Comparison of ENCODE assay signal across 1 cellular context in genomic region chr22:17638432-17639237, GRCh38.
TF ChIP-seq lines count a peak whose summit lies in the region.

BCL2L13 (plus strand) TSS chr22:17638757; CDS start chr22:17655712, 16,955 bp downstream.

TF ChIP-seq in HepG2, 621 proteins besides CTCF, POLR2A, EP300 and RAD21 (continued from another document and continues in another):
- TF ChIP-seq, protein P1, sequence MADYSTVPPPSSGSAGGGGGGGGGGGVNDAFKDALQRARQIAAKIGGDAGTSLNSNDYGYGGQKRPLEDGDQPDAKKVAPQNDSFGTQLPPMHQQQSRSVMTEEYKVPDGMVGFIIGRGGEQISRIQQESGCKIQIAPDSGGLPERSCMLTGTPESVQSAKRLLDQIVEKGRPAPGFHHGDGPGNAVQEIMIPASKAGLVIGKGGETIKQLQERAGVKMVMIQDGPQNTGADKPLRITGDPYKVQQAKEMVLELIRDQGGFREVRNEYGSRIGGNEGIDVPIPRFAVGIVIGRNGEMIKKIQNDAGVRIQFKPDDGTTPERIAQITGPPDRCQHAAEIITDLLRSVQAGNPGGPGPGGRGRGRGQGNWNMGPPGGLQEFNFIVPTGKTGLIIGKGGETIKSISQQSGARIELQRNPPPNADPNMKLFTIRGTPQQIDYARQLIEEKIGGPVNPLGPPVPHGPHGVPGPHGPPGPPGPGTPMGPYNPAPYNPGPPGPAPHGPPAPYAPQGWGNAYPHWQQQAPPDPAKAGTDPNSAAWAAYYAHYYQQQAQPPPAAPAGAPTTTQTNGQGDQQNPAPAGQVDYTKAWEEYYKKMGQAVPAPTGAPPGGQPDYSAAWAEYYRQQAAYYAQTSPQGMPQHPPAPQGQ (CRISPR knock-in tag; IDR thresholded peaks at IDR 0.05; ENCODE audit: borderline replicate concordance) = no peak
- TF ChIP-seq SRF (IDR thresholded peaks at IDR 0.05; ENCODE audit: low read depth, low read length) (no peak), FOXC1 (CRISPR knock-in tag; IDR thresholded peaks at IDR 0.05; ENCODE audit: borderline replicate concordance) (no peak; the same call in 1 of the 2 replicates), ZBTB43 (CRISPR knock-in tag; conservative IDR thresholded peaks at IDR 0.05) (no peak), BCL3 (CRISPR knock-in tag; IDR thresholded peaks at IDR 0.05) (peak; percentile 56), SALL1 (CRISPR knock-in tag; IDR thresholded peaks at IDR 0.05) (peak; percentile 62), MTF1 (CRISPR knock-in tag; IDR thresholded peaks at IDR 0.05) (no peak), FOSL2 (CRISPR knock-in tag; IDR thresholded peaks at IDR 0.05) (peak; percentile 71), CHCHD3 (CRISPR knock-in tag; IDR thresholded peaks at IDR 0.05) (no peak), NCOA1 (CRISPR knock-in tag; IDR thresholded peaks at IDR 0.05) (no peak), TEAD3 (CRISPR knock-in tag; optimal IDR thresholded peaks at IDR 0.05; ENCODE audit: borderline replicate concordance) (peak; percentile 22), ZMAT5 (CRISPR knock-in tag; IDR thresholded peaks at IDR 0.05; ENCODE audit: borderline replicate concordance, low read depth) (no peak), ZNF75D (CRISPR knock-in tag; IDR thresholded peaks at IDR 0.05; ENCODE audit: borderline replicate concordance) (no peak), CHD4 (IDR thresholded peaks at IDR 0.05; ENCODE audit: borderline replicate concordance, low read length) (no peak), RARG (CRISPR knock-in tag; IDR thresholded peaks at IDR 0.05; ENCODE audit: low read depth) (no peak), ZNF354B (CRISPR knock-in tag; IDR thresholded peaks at IDR 0.05) (no peak), MIER3 (CRISPR knock-in tag; IDR thresholded peaks at IDR 0.05; ENCODE audit: borderline replicate concordance) (no peak), EHMT2 (IDR thresholded peaks at IDR 0.05; ENCODE audit: borderline replicate concordance, low read depth, low read length) (no peak), NCOA5 (CRISPR knock-in tag; IDR thresholded peaks at IDR 0.05) (no peak), TCF7 (IDR thresholded peaks at IDR 0.05; ENCODE audit: low read depth) (peak; percentile 7; the same call in 1 of the 2 replicates), DPF2 (CRISPR knock-in tag; IDR thresholded peaks at IDR 0.05; ENCODE audit: borderline replicate concordance, low read depth) (no peak), ZNF614 (CRISPR knock-in tag; IDR thresholded peaks at IDR 0.05; ENCODE audit: borderline replicate concordance) (peak; percentile 18; the same call in 1 of the 2 replicates), ZSCAN25 (CRISPR knock-in tag; IDR thresholded peaks at IDR 0.05) (no peak), ZNF331 (CRISPR knock-in tag; IDR thresholded peaks at IDR 0.05) (peak; percentile 31; the same call in 1 of the 2 replicates), AFF4 (CRISPR knock-in tag; IDR thresholded peaks at IDR 0.05) (no peak; the same call in 1 of the 2 replicates), SNAPC5 (CRISPR knock-in tag; IDR thresholded peaks at IDR 0.05; ENCODE audit: borderline replicate concordance) (no peak), ZBTB8A (CRISPR knock-in tag; IDR thresholded peaks at IDR 0.05; ENCODE audit: borderline replicate concordance, low read depth) (no peak), NR3C1 (CRISPR knock-in tag; IDR thresholded peaks at IDR 0.05) (no peak), ZNF577 (CRISPR knock-in tag; IDR thresholded peaks at IDR 0.05; ENCODE audit: borderline replicate concordance, low read depth) (no peak)
- TF ChIP-seq, protein P2, sequence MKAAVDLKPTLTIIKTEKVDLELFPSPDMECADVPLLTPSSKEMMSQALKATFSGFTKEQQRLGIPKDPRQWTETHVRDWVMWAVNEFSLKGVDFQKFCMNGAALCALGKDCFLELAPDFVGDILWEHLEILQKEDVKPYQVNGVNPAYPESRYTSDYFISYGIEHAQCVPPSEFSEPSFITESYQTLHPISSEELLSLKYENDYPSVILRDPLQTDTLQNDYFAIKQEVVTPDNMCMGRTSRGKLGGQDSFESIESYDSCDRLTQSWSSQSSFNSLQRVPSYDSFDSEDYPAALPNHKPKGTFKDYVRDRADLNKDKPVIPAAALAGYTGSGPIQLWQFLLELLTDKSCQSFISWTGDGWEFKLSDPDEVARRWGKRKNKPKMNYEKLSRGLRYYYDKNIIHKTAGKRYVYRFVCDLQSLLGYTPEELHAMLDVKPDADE (CRISPR knock-in tag; IDR thresholded peaks at IDR 0.05) = no peak
- TF ChIP-seq, protein P3, sequence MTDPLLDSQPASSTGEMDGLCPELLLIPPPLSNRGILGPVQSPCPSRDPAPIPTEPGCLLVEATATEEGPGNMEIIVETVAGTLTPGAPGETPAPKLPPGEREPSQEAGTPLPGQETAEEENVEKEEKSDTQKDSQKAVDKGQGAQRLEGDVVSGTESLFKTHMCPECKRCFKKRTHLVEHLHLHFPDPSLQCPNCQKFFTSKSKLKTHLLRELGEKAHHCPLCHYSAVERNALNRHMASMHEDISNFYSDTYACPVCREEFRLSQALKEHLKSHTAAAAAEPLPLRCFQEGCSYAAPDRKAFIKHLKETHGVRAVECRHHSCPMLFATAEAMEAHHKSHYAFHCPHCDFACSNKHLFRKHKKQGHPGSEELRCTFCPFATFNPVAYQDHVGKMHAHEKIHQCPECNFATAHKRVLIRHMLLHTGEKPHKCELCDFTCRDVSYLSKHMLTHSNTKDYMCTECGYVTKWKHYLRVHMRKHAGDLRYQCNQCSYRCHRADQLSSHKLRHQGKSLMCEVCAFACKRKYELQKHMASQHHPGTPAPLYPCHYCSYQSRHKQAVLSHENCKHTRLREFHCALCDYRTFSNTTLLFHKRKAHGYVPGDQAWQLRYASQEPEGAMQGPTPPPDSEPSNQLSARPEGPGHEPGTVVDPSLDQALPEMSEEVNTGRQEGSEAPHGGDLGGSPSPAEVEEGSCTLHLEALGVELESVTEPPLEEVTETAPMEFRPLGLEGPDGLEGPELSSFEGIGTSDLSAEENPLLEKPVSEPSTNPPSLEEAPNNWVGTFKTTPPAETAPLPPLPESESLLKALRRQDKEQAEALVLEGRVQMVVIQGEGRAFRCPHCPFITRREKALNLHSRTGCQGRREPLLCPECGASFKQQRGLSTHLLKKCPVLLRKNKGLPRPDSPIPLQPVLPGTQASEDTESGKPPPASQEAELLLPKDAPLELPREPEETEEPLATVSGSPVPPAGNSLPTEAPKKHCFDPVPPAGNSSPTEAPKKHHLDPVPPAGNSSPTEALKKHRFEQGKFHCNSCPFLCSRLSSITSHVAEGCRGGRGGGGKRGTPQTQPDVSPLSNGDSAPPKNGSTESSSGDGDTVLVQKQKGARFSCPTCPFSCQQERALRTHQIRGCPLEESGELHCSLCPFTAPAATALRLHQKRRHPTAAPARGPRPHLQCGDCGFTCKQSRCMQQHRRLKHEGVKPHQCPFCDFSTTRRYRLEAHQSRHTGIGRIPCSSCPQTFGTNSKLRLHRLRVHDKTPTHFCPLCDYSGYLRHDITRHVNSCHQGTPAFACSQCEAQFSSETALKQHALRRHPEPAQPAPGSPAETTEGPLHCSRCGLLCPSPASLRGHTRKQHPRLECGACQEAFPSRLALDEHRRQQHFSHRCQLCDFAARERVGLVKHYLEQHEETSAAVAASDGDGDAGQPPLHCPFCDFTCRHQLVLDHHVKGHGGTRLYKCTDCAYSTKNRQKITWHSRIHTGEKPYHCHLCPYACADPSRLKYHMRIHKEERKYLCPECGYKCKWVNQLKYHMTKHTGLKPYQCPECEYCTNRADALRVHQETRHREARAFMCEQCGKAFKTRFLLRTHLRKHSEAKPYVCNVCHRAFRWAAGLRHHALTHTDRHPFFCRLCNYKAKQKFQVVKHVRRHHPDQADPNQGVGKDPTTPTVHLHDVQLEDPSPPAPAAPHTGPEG (CRISPR knock-in tag; IDR thresholded peaks at IDR 0.05) = 0 out of 2 replicates have a peak, but pooled peaks have one; percentile 70
- TF ChIP-seq, protein P4, sequence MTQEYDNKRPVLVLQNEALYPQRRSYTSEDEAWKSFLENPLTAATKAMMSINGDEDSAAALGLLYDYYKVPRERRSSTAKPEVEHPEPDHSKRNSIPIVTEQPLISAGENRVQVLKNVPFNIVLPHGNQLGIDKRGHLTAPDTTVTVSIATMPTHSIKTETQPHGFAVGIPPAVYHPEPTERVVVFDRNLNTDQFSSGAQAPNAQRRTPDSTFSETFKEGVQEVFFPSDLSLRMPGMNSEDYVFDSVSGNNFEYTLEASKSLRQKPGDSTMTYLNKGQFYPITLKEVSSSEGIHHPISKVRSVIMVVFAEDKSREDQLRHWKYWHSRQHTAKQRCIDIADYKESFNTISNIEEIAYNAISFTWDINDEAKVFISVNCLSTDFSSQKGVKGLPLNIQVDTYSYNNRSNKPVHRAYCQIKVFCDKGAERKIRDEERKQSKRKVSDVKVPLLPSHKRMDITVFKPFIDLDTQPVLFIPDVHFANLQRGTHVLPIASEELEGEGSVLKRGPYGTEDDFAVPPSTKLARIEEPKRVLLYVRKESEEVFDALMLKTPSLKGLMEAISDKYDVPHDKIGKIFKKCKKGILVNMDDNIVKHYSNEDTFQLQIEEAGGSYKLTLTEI (CRISPR knock-in tag; conservative IDR thresholded peaks at IDR 0.05) = no peak
- TF ChIP-seq, protein P5, sequence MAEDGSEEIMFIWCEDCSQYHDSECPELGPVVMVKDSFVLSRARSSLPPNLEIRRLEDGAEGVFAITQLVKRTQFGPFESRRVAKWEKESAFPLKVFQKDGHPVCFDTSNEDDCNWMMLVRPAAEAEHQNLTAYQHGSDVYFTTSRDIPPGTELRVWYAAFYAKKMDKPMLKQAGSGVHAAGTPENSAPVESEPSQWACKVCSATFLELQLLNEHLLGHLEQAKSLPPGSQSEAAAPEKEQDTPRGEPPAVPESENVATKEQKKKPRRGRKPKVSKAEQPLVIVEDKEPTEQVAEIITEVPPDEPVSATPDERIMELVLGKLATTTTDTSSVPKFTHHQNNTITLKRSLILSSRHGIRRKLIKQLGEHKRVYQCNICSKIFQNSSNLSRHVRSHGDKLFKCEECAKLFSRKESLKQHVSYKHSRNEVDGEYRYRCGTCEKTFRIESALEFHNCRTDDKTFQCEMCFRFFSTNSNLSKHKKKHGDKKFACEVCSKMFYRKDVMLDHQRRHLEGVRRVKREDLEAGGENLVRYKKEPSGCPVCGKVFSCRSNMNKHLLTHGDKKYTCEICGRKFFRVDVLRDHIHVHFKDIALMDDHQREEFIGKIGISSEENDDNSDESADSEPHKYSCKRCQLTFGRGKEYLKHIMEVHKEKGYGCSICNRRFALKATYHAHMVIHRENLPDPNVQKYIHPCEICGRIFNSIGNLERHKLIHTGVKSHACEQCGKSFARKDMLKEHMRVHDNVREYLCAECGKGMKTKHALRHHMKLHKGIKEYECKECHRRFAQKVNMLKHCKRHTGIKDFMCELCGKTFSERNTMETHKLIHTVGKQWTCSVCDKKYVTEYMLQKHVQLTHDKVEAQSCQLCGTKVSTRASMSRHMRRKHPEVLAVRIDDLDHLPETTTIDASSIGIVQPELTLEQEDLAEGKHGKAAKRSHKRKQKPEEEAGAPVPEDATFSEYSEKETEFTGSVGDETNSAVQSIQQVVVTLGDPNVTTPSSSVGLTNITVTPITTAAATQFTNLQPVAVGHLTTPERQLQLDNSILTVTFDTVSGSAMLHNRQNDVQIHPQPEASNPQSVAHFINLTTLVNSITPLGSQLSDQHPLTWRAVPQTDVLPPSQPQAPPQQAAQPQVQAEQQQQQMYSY (CRISPR knock-in tag; IDR thresholded peaks at IDR 0.05) = no peak
- TF ChIP-seq, protein P6, sequence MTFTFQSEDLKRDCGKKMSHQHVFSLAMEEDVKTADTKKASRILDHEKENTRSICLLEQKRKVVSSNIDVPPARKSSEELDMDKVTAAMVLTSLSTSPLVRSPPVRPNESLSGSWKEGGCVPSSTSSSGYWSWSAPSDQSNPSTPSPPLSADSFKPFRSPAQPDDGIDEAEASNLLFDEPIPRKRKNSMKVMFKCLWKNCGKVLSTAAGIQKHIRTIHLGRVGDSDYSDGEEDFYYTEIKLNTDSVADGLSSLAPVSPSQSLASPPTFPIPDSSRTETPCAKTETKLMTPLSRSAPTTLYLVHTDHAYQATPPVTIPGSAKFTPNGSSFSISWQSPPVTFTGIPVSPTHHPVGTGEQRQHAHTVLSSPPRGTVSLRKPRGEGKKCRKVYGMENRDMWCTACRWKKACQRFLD (CRISPR knock-in tag; IDR thresholded peaks at IDR 0.05; ENCODE audit: borderline replicate concordance) = no peak
